Comparison of ENCODE assay signal across 8 cellular contexts in the genomic region with DNA sequence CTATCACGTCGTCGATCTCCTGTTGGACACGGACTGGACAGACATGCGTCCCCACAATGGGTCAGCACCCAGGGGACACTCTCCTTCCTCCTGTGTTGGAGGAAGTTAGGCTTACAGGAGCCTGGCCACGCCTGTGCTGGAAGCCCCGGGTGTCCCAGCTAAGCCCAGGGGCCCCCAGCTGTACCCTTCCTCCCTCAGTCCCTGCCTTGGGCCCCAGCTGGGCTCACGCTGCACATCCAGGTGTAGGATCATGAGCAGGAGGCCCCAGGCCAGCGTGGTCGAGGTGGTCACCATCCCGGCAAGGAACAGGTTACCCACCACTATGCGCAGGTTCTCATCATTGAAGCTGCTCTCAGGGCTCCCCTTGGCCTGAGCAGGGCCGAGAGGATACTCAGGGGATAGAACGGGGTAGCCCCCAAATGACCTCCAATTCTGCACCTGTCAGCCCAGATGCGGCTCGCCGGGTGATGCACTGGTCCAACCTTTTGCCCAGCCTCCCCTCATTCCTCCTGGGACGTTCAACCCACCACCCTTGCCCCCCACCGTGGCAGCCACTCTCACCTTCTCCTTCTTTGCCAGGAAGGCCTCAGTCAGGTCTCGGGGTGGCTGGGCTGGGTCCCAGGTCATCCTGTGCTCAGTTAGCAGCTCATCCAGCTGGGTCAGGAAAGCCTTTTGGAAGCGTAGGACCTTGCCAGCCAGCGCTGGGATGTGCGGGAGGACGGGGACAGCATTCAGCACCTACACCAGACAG. TPM values are rescaled to one million over a fixed set of nuclear protein-coding genes. Genes with fewer than 3 reads are reported as not detected.
DNase-seq lines count a peak whose midpoint lies in the region; FAIRE-seq and TF ChIP-seq lines count a peak whose summit lies in the region.
"Not testable (repeated sequence)": the region's sequence is repeated elsewhere in the genome, so short reads cannot be mapped to it uniquely, and the experiment has no call there.

No MANE protein-coding gene starts in this region.

- H3K9me3 Mint-ChIP-seq in Calu3 (ENCODE audit: low read depth, unreplicated experiment); activated naive CD4-positive, alpha-beta T cell treated with anti-CD3 and anti-CD28 coated beads, Interleukin-2, amount 10 ng/mL, durations not matched to agents 7 days and 5 days; neural progenitor cell: not testable (repeated sequence)

- not testable (repeated sequence) for H3K79me2 ChIP-seq in neural progenitor cell (ENCODE audit: low read depth)

- H3K27me3 ChIP-seq in BE2C; bronchial epithelial cell (ENCODE audit: control insufficient read depth, insufficient read depth, low read length); neural progenitor cell; sigmoid colon: not testable (repeated sequence)

- not testable (repeated sequence) for BruUV-seq in Calu3 (replicated peaks; lab: Mats Ljungman, UMichigan)

- H3F3A ChIP-seq in neural progenitor cell (ENCODE audit: low read depth) = not testable (repeated sequence)

- H3K36me3 ChIP-seq in BE2C; bronchial epithelial cell (ENCODE audit: control insufficient read depth, insufficient read depth, low read length); kidney (ENCODE audit: control insufficient read depth in 1 of 2, insufficient read depth in 2 of 2, low read length in 2 of 2); neural progenitor cell; sigmoid colon: not testable (repeated sequence)

- H3K9me3 ChIP-seq in BE2C; kidney (ENCODE audit: control insufficient read depth in 1 of 2, low read length in 2 of 2); neural progenitor cell (ENCODE audit: low read depth); sigmoid colon: not testable (repeated sequence)

- peak overlapping the region; percentile 58 for H3K27ac Mint-ChIP-seq in Calu3 (ENCODE audit: unreplicated experiment)
- H3K27ac Mint-ChIP-seq in activated naive CD4-positive, alpha-beta T cell treated with anti-CD3 and anti-CD28 coated beads, Interleukin-2, amount 10 ng/mL, durations not matched to agents 7 days and 5 days = peak overlapping the region; percentile 58
- H3K27ac Mint-ChIP-seq in neural progenitor cell = peak overlapping the region; percentile 46

- not testable (repeated sequence) for H3K4me1 ChIP-seq in BE2C; kidney (ENCODE audit: control insufficient read depth in 1 of 2, insufficient read depth in 1 of 2, low read depth in 1 of 2, low read length in 2 of 2); neural progenitor cell; sigmoid colon

- not testable (repeated sequence) for H3K9ac ChIP-seq in kidney (ENCODE audit: low read length in 2 of 2); neural progenitor cell

- H3K27ac ChIP-seq in kidney (ENCODE audit: low read depth in 2 of 2, low read length in 2 of 2); neural progenitor cell; sigmoid colon: not testable (repeated sequence)

- TF ChIP-seq CTCF in BE2C (IDR thresholded peaks at IDR 0.05; ENCODE audit: low read depth, low read length); Calu3 (IDR thresholded peaks at IDR 0.05; ENCODE audit: unreplicated experiment); bronchial epithelial cell (IDR thresholded peaks at IDR 0.05; ENCODE audit: insufficient read depth, low read length, severe bottlenecking); kidney (IDR thresholded peaks at IDR 0.05; ENCODE audit: borderline replicate concordance, extremely low read depth, insufficient read depth); neural progenitor cell (IDR thresholded peaks at IDR 0.05); sigmoid colon (IDR thresholded peaks at IDR 0.05): not testable (repeated sequence)

- intact Hi-C loops in Calu3 (cut with micrococcal nuclease; ENCODE audit: unreplicated experiment); kidney (cut with DNase I); sigmoid colon (cut with DNase I): not testable (repeated sequence)

- peak; percentile 2 for DNase-seq in BE2C
- DNase-seq in Calu3; HTR-8/SVneo (ENCODE audit: insufficient read length, low spot score); activated naive CD4-positive, alpha-beta T cell treated with anti-CD3 and anti-CD28 coated beads, Interleukin-2, amount 10 ng/mL, durations not matched to agents 7 days and 5 days; bronchial epithelial cell (ENCODE audit: low read depth); neural progenitor cell (ENCODE audit: low spot score): not testable (repeated sequence)
- DNase-seq in kidney = peak; percentile 46
- peak; percentile 65 for DNase-seq in sigmoid colon

- H3K4me2 ChIP-seq in neural progenitor cell = not testable (repeated sequence)

- H2AFZ ChIP-seq in neural progenitor cell (replicated peaks) = not testable (repeated sequence)

- H4K20me1 ChIP-seq in neural progenitor cell (ENCODE audit: low read depth) = not testable (repeated sequence)

- FAIRE-seq in HTR-8/SVneo (lab: Jason Lieb, UNC) = peak; percentile 72
- FAIRE-seq in bronchial epithelial cell (lab: Jason Lieb, UNC) = peak; percentile 60
- FAIRE-seq in kidney (lab: Jason Lieb, UNC) = not testable (repeated sequence)

- not testable (repeated sequence) for H3K4me3 Mint-ChIP-seq in Calu3 (ENCODE audit: low read depth, unreplicated experiment); activated naive CD4-positive, alpha-beta T cell treated with anti-CD3 and anti-CD28 coated beads, Interleukin-2, amount 10 ng/mL, durations not matched to agents 7 days and 5 days; neural progenitor cell

- H3K27me3 Mint-ChIP-seq in Calu3 (ENCODE audit: unreplicated experiment); activated naive CD4-positive, alpha-beta T cell treated with anti-CD3 and anti-CD28 coated beads, Interleukin-2, amount 10 ng/mL, durations not matched to agents 7 days and 5 days; neural progenitor cell (ENCODE audit: insufficient read depth, low read depth): not testable (repeated sequence)

- H3K4me1 Mint-ChIP-seq in Calu3 (ENCODE audit: low read depth, unreplicated experiment); activated naive CD4-positive, alpha-beta T cell treated with anti-CD3 and anti-CD28 coated beads, Interleukin-2, amount 10 ng/mL, durations not matched to agents 7 days and 5 days; neural progenitor cell: not testable (repeated sequence)

- 87 to 89% methylated on average over 23 to 24 of the region's 24 CpGs for WGBS in sigmoid colon, 2 donors

- H3K4me3 ChIP-seq in BE2C (ENCODE audit: low read depth, low read length); bronchial epithelial cell (ENCODE audit: low read depth, low read length); kidney (ENCODE audit: low read length in 2 of 2); neural progenitor cell; sigmoid colon: not testable (repeated sequence)

- TF ChIP-seq EP300 in sigmoid colon (IDR thresholded peaks at IDR 0.05) = not testable (repeated sequence)

- H3K36me3 Mint-ChIP-seq in Calu3 (ENCODE audit: insufficient read depth, unreplicated experiment) = peaks cover 24% of the 10 kb centered on the region
- peaks cover 14% of the 10 kb centered on the region for H3K36me3 Mint-ChIP-seq in activated naive CD4-positive, alpha-beta T cell treated with anti-CD3 and anti-CD28 coated beads, Interleukin-2, amount 10 ng/mL, durations not matched to agents 7 days and 5 days
- H3K36me3 Mint-ChIP-seq in neural progenitor cell = not testable (repeated sequence)

- TF ChIP-seq POLR2A in sigmoid colon (IDR thresholded peaks at IDR 0.05) = not testable (repeated sequence)

- CTCF ChIA-PET in Calu3 (lab: Charles Lee); activated naive CD4-positive, alpha-beta T cell treated with anti-CD3 and anti-CD28 coated beads, Interleukin-2, amount 10 ng/mL, durations not matched to agents 7 days and 5 days (lab: Charles Lee): not testable (repeated sequence)

RNA-seq across cellular contexts. Expression of gene CYP2D6, which starts 10.9 kb away (rescaled TPM):
- 6.7 TPM for polyA plus RNA-seq in BE2C (2012; ENCODE audit: insufficient read depth, insufficient read length, low read depth)
- total RNA-seq in Calu3 (2022) = 9.3 and 10.7 TPM in 2 replicates
- total RNA-seq in bronchial epithelial cell = 0.53 and 0.64 TPM in 2 replicates
- 3.2 TPM for total RNA-seq in kidney
- 0.39 TPM for polyA plus RNA-seq in kidney (ENCODE audit: insufficient read depth, low read depth, low replicate concordance)
- 0.24 and 1.5 TPM in 2 replicates for total RNA-seq in neural progenitor cell (ENCODE audit: low replicate concordance)
- under 1 TPM in 2 of 4 donors, not detected in 2; 0.36 to 0.81 TPM for total RNA-seq in sigmoid colon
- polyA plus RNA-seq in sigmoid colon = 1 to 10 TPM in 2 of 3 donors, not detected in 1; 1.6 to 3.7 TPM

RNA-seq across cellular contexts. Expression of gene NDUFA6, which starts 50.9 kb away (rescaled TPM):
- polyA plus RNA-seq in BE2C (2012; ENCODE audit: insufficient read depth, insufficient read length, low read depth) = 240 TPM
- total RNA-seq in Calu3 (2022) = 61.6 and 68.0 TPM in 2 replicates
- 64.8 and 68.0 TPM in 2 replicates for total RNA-seq in bronchial epithelial cell
- 69.0 TPM for total RNA-seq in kidney
- 317 TPM for polyA plus RNA-seq in kidney (ENCODE audit: insufficient read depth, low read depth, low replicate concordance)
- total RNA-seq in neural progenitor cell (ENCODE audit: low replicate concordance) = 100 and 132 TPM in 2 replicates
- total RNA-seq in sigmoid colon = 100 to 1,000 TPM in 1 of 4 donors, 10 to 100 TPM in 3; 61.8 to 104 (median 82.6) TPM
- polyA plus RNA-seq in sigmoid colon = 100 to 1,000 TPM; 112 to 248 (median 161) TPM
